Comparison of ENCODE assay signal across 28 cellular contexts in the genomic region with DNA sequence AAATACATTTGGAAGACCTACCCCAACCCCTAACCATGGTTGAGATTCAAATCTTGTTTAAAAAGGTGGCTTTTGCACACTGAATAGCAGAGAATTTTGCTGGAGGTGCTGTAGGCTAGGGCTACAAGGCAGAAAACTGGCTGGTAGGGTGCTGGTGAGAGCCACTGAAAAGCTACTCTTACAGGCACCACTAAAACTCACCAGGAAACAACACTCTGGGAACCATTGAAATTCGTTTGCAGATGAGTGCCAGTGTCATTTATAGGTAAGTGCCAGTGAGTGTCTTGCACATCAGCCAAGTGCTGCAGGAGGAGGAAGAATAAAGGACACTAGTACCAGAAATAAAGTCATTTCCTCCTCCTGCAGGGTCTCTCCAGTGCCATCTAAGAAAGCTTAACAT.
"Had no signal": no experiment of that assay in that cellular context is flagged by ENCODE, and none has a peak within 500 bp of the region (broad histone marks: within the 10 kb centered on the region; RNA-seq: fewer than 3 reads in every experiment).

No MANE protein-coding gene starts in this region.

- ATAC-seq: activated CD8-positive, alpha-beta T cell treated with anti-CD3 and anti-CD28 coated beads, Interleukin-2, amount 10 ng/mL, durations not matched to agents 7 days and 5 days had no signal

- H3K9me3 Mint-ChIP-seq: activated CD4-positive, alpha-beta T cell treated with anti-CD3 and anti-CD28 coated beads, Interleukin-2, amount 10 ng/mL, durations not matched to agents 7 days and 5 days had no signal

- H3K27ac Mint-ChIP-seq: activated CD4-positive, alpha-beta T cell treated with anti-CD3 and anti-CD28 coated beads, Interleukin-2, amount 10 ng/mL, durations not matched to agents 7 days and 5 days; activated CD8-positive, alpha-beta T cell treated with anti-CD3 and anti-CD28 coated beads, Interleukin-2, amount 10 ng/mL, durations not matched to agents 7 days and 5 days; activated naive CD4-positive, alpha-beta T cell treated with anti-CD3 and anti-CD28 coated beads for 36 hours; activated T-cell treated with anti-CD3 and anti-CD28 coated beads, Interleukin-2, amount 50 U/mL, for 24 hours; activated T-helper 2 cell treated with anti-CD3 and anti-CD28 coated beads, Interferon-gamma antibody, Interleukin-2, Interleukin-4, amounts not matched to agents 10 μg/mL and 5 μg/mL and 100 μg/mL, durations not matched to agents 14 hours and 24 hours and 36 hours; brain had no signal

- H3K4me1 Mint-ChIP-seq: activated CD4-positive, alpha-beta T cell treated with anti-CD3 and anti-CD28 coated beads, Interleukin-2, amount 10 ng/mL, durations not matched to agents 7 days and 5 days; brain had no signal

- H3K36me3 Mint-ChIP-seq: activated naive CD4-positive, alpha-beta T cell treated with anti-CD3 and anti-CD28 coated beads, Interleukin-2, amount 50 U/mL, for 72 hours; brain had no signal

- H3K27me3 Mint-ChIP-seq: activated CD4-positive, alpha-beta T cell treated with anti-CD3 and anti-CD28 coated beads, Interleukin-2, amount 10 ng/mL, durations not matched to agents 7 days and 5 days; activated T-cell treated with anti-CD3 and anti-CD28 coated beads, Interleukin-2, amount 50 U/mL, for 24 hours; brain had no signal

- H3K27me3 ChIP-seq: adrenal gland had no signal

- H3K4me3 Mint-ChIP-seq: activated CD4-positive, alpha-beta T cell treated with anti-CD3 and anti-CD28 coated beads, Interleukin-2, amount 10 ng/mL, durations not matched to agents 7 days and 5 days; activated CD8-positive, alpha-beta T cell treated with anti-CD3 and anti-CD28 coated beads, Interleukin-2, amount 10 ng/mL, durations not matched to agents 7 days and 5 days; activated naive CD4-positive, alpha-beta T cell treated with anti-CD3 and anti-CD28 coated beads for 36 hours; activated T-cell treated with anti-CD3 and anti-CD28 coated beads, Interleukin-2, amount 50 U/mL, for 24 hours; brain had no signal

- H3K27ac ChIP-seq: adrenal gland, VCaP had no signal

- DNase-seq: activated CD4-positive, alpha-beta T cell treated with anti-CD3 and anti-CD28 coated beads for 1 hour; activated CD4-positive, alpha-beta T cell treated with anti-CD3 and anti-CD28 coated beads, Interleukin-2, amount 10 ng/mL, durations not matched to agents 7 days and 5 days; activated CD4-positive, alpha-beta T cell treated with anti-CD3 and anti-CD28 coated beads, Interleukin-2, amount 50 U/mL, for 48 hours; activated CD4-positive, CD25-positive, alpha-beta regulatory T cell; activated CD8-positive, alpha-beta T cell treated with anti-CD3 and anti-CD28 coated beads, Interleukin-2, amount 10 ng/mL, durations not matched to agents 7 days and 5 days; activated gamma-delta T cell treated with Interleukin-2 at 50 U/mL for 16 hours; activated naive CD4-positive, alpha-beta T cell treated with anti-CD3 and anti-CD28 coated beads for 36 hours; activated T-cell treated with anti-CD3 and anti-CD28 coated beads, Interleukin-2, amount 50 U/mL, for 24 hours; adrenal gland; caudate nucleus; cerebellar nuclear complex; NCI-H1092 treated with DMSO at 0.1 percent for 48 hours; NCI-H146; NCI-H2029; NCI-H2171 treated with DMSO at 0.1 percent for 48 hours; NCI-H2227 treated with DMSO at 0.1 percent for 48 hours; NCI-H446; NCI-H510A treated with DMSO at 0.1 percent for 48 hours; OCI-M1; Right ventricle myocardium superior; SW 1271; T-helper 1 cell; T-helper 2 cell; T-helper 9 cell had no signal

- H3K4me1 ChIP-seq: adrenal gland had no signal

- H3K4me3 ChIP-seq: adrenal gland had no signal

- H3K36me3 ChIP-seq: adrenal gland had no signal
